ENCODE assay signal across 1 cellular context in genomic region chr2:170714156-170715061, GRCh38.
TF ChIP-seq lines count a peak whose summit lies in the region.

No MANE protein-coding gene starts in this region.

TF ChIP-seq in K562, 482 proteins besides CTCF, POLR2A, EP300 and RAD21 (continued from another document):
- peak; percentile 29; the same call in 1 of the 2 replicates for TF ChIP-seq JUN (IDR thresholded peaks at IDR 0.05; ENCODE audit: borderline replicate concordance, low read depth, low read length)
- TF ChIP-seq JUN (CRISPR knock-in tag; IDR thresholded peaks at IDR 0.05; ENCODE audit: borderline replicate concordance), result 0 out of 2 replicates have a peak, but pooled peaks have one; percentile 23
- no peak for TF ChIP-seq MCM7 (IDR thresholded peaks at IDR 0.05)
- no peak for TF ChIP-seq MYBL2 (IDR thresholded peaks at IDR 0.05; ENCODE audit: low read depth)
- no peak for TF ChIP-seq MYBL2 (CRISPR knock-in tag; IDR thresholded peaks at IDR 0.05; ENCODE audit: borderline replicate concordance)
- TF ChIP-seq PCBP2 (IDR thresholded peaks at IDR 0.05; ENCODE audit: low read depth, low read length, poor library complexity, severe bottlenecking), result no peak
- TF ChIP-seq PTTG1 (tag; IDR thresholded peaks at IDR 0.05; ENCODE audit: low read depth), result no peak
- TF ChIP-seq CSDE1 (IDR thresholded peaks at IDR 0.05), result no peak
- TF ChIP-seq ZC3H8 (IDR thresholded peaks at IDR 0.05), result no peak
- TF ChIP-seq ZNF764 (CRISPR knock-in tag; IDR thresholded peaks at IDR 0.05; ENCODE audit: low read depth), result no peak
- TF ChIP-seq ZBTB12 (CRISPR knock-in tag; IDR thresholded peaks at IDR 0.05), result peak; percentile 47; the same call in 1 of the 2 replicates
- TF ChIP-seq GTF3C2 (IDR thresholded peaks at IDR 0.05; ENCODE audit: borderline replicate concordance, extremely low read depth, insufficient read length), result no peak
- TF ChIP-seq PHF8 (IDR thresholded peaks at IDR 0.05; ENCODE audit: borderline replicate concordance, low read length), result peak; percentile 74; the same call in 1 of the 2 replicates
- no peak for TF ChIP-seq NFE2L1 (tag; IDR thresholded peaks at IDR 0.05; ENCODE audit: borderline replicate concordance, low read depth)
- no peak for TF ChIP-seq GABPB2 (CRISPR knock-in tag; conservative IDR thresholded peaks at IDR 0.05)
- no peak for TF ChIP-seq NCOA2 (IDR thresholded peaks at IDR 0.05; ENCODE audit: partially characterized antibody in 2 of 2)
- TF ChIP-seq ZKSCAN8 (CRISPR knock-in tag; IDR thresholded peaks at IDR 0.05), result no peak
- TF ChIP-seq KLF13 (tag; IDR thresholded peaks at IDR 0.05; ENCODE audit: borderline replicate concordance, low read depth), result 0 out of 2 replicates have a peak, but pooled peaks have one; percentile 15
- no peak for TF ChIP-seq BRF2 (IDR thresholded peaks at IDR 0.05; ENCODE audit: borderline replicate concordance, insufficient read depth, insufficient read length)
